ENCODE assay signal across 8 cellular contexts in genomic region chr17:50274142-50274944, GRCh38. TPM values are rescaled to one million over a fixed set of nuclear protein-coding genes. Genes with fewer than 3 reads are reported as not detected.
DNase-seq lines count a peak whose midpoint lies in the region; ATAC-seq and TF ChIP-seq lines count a peak whose summit lies in the region.

Gene TMEM92, plus strand, starts transcription at chr17:50274466. Its CDS starts 36 bp downstream, at chr17:50274502.

- peaks cover 4 to 33% of the 10 kb centered on the region in 2 donors for H3K4me1 ChIP-seq in thoracic aorta (ENCODE audit: control insufficient read depth in 1 of 2, low read depth in 2 of 2)

- no peaks in the 10 kb centered on the region for H3K9me3 ChIP-seq in thoracic aorta

- no peak for TF ChIP-seq CTCF in thoracic aorta (IDR thresholded peaks at IDR 0.05)

- peak within 1 kb of the TSS; percentile 67 to 74 for H3K27ac ChIP-seq in thoracic aorta

- peak within 1 kb of the TSS; percentile 82 for H3K4me3 ChIP-seq in thoracic aorta

- peak; percentile 51 for DNase-seq in activated effector memory CD4-positive, alpha-beta T cell treated with anti-CD3 and anti-CD28 coated beads, Interleukin-2, amount 50 U/mL, for 16 hours
- DNase-seq in activated effector memory CD4-positive, alpha-beta T cell treated with Interleukin-2 at 50 U/mL for 16 hours: no peak
- peak; percentile 85 for DNase-seq in UCSD-AML1 (lab: John Stamatoyannopoulos, UW; ENCODE audit: unreplicated experiment)
- DNase-seq in iPS-NIHi11 (ENCODE audit: low spot score): peak; percentile 89
- DNase-seq in thoracic aorta (ENCODE audit: low spot score): no peak

- ATAC-seq in thoracic aorta (ENCODE audit: insufficient number of reproducible peaks, low FRiP score, low read depth): no peak
- no peak for ATAC-seq in HG03045 (IDR thresholded peaks at IDR 0.05; ENCODE audit: unreplicated experiment)
- no peak for ATAC-seq in HG02678 (IDR thresholded peaks at IDR 0.05; ENCODE audit: unreplicated experiment)
- ATAC-seq in HG03378 (IDR thresholded peaks at IDR 0.05; ENCODE audit: unreplicated experiment): no peak

- peaks cover 4% of the 10 kb centered on the region for H3K27me3 ChIP-seq in thoracic aorta (replicated peaks; ENCODE audit: insufficient read depth)

- no peaks in the 10 kb centered on the region for H3K36me3 ChIP-seq in thoracic aorta

RNA-seq across cellular contexts. Expression of gene TMEM92, which starts in this region (rescaled TPM):
- 1 to 10 TPM in 1 of 2 donors, under 1 TPM in 1; 0.28 to 1.4 TPM for total RNA-seq in thoracic aorta

Comparison
In these comparisons a context has a peak if more than half of its experiments do, and no peak if none do; other contexts are left out.
1. DNase-seq: peak in activated effector memory CD4-positive, alpha-beta T cell treated with anti-CD3 and anti-CD28 coated beads, Interleukin-2, amount 50 U/mL, for 16 hours (single experiment), UCSD-AML1 (single experiment) and iPS-NIHi11 (single experiment); none in activated effector memory CD4-positive, alpha-beta T cell treated with Interleukin-2 at 50 U/mL for 16 hours (single experiment) and thoracic aorta (single experiment).